21 cellular contexts compared by ENCODE assay signal in genomic region chr12:82857911-82858533, GRCh38.
DNase-seq lines count a peak whose midpoint lies in the region; ATAC-seq and TF ChIP-seq lines count a peak whose summit lies in the region.
"Had no signal": no experiment of that assay in that cellular context is flagged by ENCODE, and none has a peak within 500 bp of the region (broad histone marks: within the 10 kb centered on the region; RNA-seq: fewer than 3 reads in every experiment).

No MANE protein-coding gene starts in this region.

- H3K9me3 ChIP-seq in HUES64 (ENCODE audit: insufficient read depth, low read depth, low read length) (no peaks in the 10 kb centered on the region), mesodermal cell (ENCODE audit: control insufficient read depth, low read length) (no peaks in the 10 kb centered on the region), T-helper 17 cell (ENCODE audit: control insufficient read depth, low read length, poor library complexity, severe bottlenecking) (no peaks in the 10 kb centered on the region)
- H3K9me3 ChIP-seq: adrenal gland, prostate gland had no signal

- H3K27ac ChIP-seq in HUES64 (ENCODE audit: low read depth, low read length) (peak overlapping the region; percentile 74; the same call in 1 of the 2 replicates), mesodermal cell (ENCODE audit: low read depth, low read length, severe bottlenecking) (peak overlapping the region; percentile 59)
- H3K27ac ChIP-seq: adrenal gland, prostate gland had no signal

- no peaks in the 10 kb centered on the region for H3K27me3 Mint-ChIP-seq in T-helper 17 cell
- H3K27me3 Mint-ChIP-seq: memory B cell; stimulated activated naive CD8-positive, alpha-beta T cell treated with anti-CD3 and anti-CD28 coated beads, Interleukin-15, amount 100 ng/mL, for 72 hours had no signal

- H3K27ac Mint-ChIP-seq in T-helper 17 cell = no peak overlapping the region
- H3K27ac Mint-ChIP-seq: memory B cell; natural killer cell; stimulated activated naive CD8-positive, alpha-beta T cell treated with anti-CD3 and anti-CD28 coated beads, Interleukin-15, amount 100 ng/mL, for 72 hours had no signal

- no peak for TF ChIP-seq CTCF in epithelial cell of esophagus (IDR thresholded peaks at IDR 0.05; ENCODE audit: insufficient read depth, low read depth, low read length, missing control alignments)

- no peak for ATAC-seq in T-helper 17 cell
- ATAC-seq: GM12878; natural killer cell; stimulated activated naive CD8-positive, alpha-beta T cell treated with anti-CD3 and anti-CD28 coated beads, Interleukin-15, amount 100 ng/mL, for 72 hours had no signal

- H3K4me1 ChIP-seq in HUES64 (ENCODE audit: insufficient read depth, low read length) = peaks cover 25% of the 10 kb centered on the region
- peaks cover 7% of the 10 kb centered on the region for H3K4me1 ChIP-seq in mesodermal cell (ENCODE audit: control insufficient read depth, insufficient read depth, low read length, poor library complexity, severe bottlenecking)
- H3K4me1 ChIP-seq: adrenal gland, prostate gland had no signal

- no peaks in the 10 kb centered on the region for H3K27me3 ChIP-seq in HUES64 (ENCODE audit: insufficient read depth, low read length)
- H3K27me3 ChIP-seq: adrenal gland had no signal

- peaks cover 2% of the 10 kb centered on the region for H3K36me3 Mint-ChIP-seq in T-helper 17 cell (ENCODE audit: low read depth)
- H3K36me3 Mint-ChIP-seq: natural killer cell had no signal

- DNase-seq in ACHN (peak; percentile 28), epithelial cell of esophagus (ENCODE audit: low read depth) (peak; percentile 7), T-helper 17 cell (no peak), HPDE6-E6E7 (ENCODE audit: extremely low spot score) (no peak)
- no peak for DNase-seq in stimulated activated CD4-positive, alpha-beta T cell treated with anti-CD3 and anti-CD28 coated beads, Interleukin-4, amount 100 ng/mL, for 24 hours
- DNase-seq in activated effector memory CD4-positive, alpha-beta T cell treated with Interleukin-2 at 50 U/mL for 16 hours = no peak
- DNase-seq: activated CD4-positive, alpha-beta T cell treated with anti-CD3 and anti-CD28 coated beads for 48 hours; activated gamma-delta T cell treated with Interleukin-2 at 50 U/mL for 16 hours; adrenal gland; DMS153; effector CD8-positive, alpha-beta T cell; natural killer cell; NCI-H1092 treated with DMSO at 0.1 percent for 48 hours; NCI-H2081; NCI-H510A treated with DMSO at 0.1 percent for 48 hours; stimulated activated naive CD8-positive, alpha-beta T cell treated with anti-CD3 and anti-CD28 coated beads, Interleukin-15, amount 100 ng/mL, for 72 hours had no signal

- no peaks in the 10 kb centered on the region for H3K36me3 ChIP-seq in HUES64 (ENCODE audit: insufficient read depth, low read length)
- H3K36me3 ChIP-seq in mesodermal cell (ENCODE audit: control insufficient read depth, insufficient read depth, low read length) = no peaks in the 10 kb centered on the region
- H3K36me3 ChIP-seq: adrenal gland, prostate gland had no signal

- in situ Hi-C loops in ACHN (cut with HindIII; ENCODE audit: low pct_ligation_motif_present, low pct_unique_long_range_greater_than_20kb, low sequenced_read_pairs) = no loop called here

- H3K4me1 Mint-ChIP-seq in T-helper 17 cell = peaks cover 3% of the 10 kb centered on the region
- H3K4me1 Mint-ChIP-seq: memory B cell; natural killer cell; stimulated activated naive CD8-positive, alpha-beta T cell treated with anti-CD3 and anti-CD28 coated beads, Interleukin-15, amount 100 ng/mL, for 72 hours had no signal

- H3K4me3 Mint-ChIP-seq in T-helper 17 cell = no peak overlapping the region
- H3K4me3 Mint-ChIP-seq: memory B cell; natural killer cell; stimulated activated naive CD8-positive, alpha-beta T cell treated with anti-CD3 and anti-CD28 coated beads, Interleukin-15, amount 100 ng/mL, for 72 hours had no signal

- H3K4me3 ChIP-seq in HUES64 (ENCODE audit: low read length) (0 out of 2 replicates have a peak overlapping the region, but pooled peaks have one; percentile 6), epithelial cell of esophagus (ENCODE audit: low read length) (no peak overlapping the region), mesodermal cell (ENCODE audit: extremely low read depth, insufficient read depth, low read length, poor library complexity, severe bottlenecking) (no peak overlapping the region)
- H3K4me3 ChIP-seq: adrenal gland, GM12878, prostate gland had no signal

- peak overlapping the region; percentile 4; the same call in 1 of the 2 replicates for H3K9ac ChIP-seq in HUES64 (ENCODE audit: low read depth, low read length)

- 32% methylated on average over 10 of the region's 10 CpGs for WGBS in HUES64
- 55 to 62% methylated on average over 5 of the region's 10 CpGs for WGBS in mesodermal cell (ENCODE audit: insufficient coverage in 2 of 2), 2 experiments

Comparison
In these comparisons a context has a peak if more than half of its experiments do, and no peak if none do; other contexts are left out.
1. DNase-seq: peak in ACHN (single experiment) and epithelial cell of esophagus (single experiment); none in stimulated activated CD4-positive, alpha-beta T cell treated with anti-CD3 and anti-CD28 coated beads, Interleukin-4, amount 100 ng/mL, for 24 hours (single experiment), activated effector memory CD4-positive, alpha-beta T cell treated with Interleukin-2 at 50 U/mL for 16 hours (single experiment), T-helper 17 cell (0 of 3) and HPDE6-E6E7 (single experiment).